ENCODE assay signal across 8 cellular contexts in the genomic region with DNA sequence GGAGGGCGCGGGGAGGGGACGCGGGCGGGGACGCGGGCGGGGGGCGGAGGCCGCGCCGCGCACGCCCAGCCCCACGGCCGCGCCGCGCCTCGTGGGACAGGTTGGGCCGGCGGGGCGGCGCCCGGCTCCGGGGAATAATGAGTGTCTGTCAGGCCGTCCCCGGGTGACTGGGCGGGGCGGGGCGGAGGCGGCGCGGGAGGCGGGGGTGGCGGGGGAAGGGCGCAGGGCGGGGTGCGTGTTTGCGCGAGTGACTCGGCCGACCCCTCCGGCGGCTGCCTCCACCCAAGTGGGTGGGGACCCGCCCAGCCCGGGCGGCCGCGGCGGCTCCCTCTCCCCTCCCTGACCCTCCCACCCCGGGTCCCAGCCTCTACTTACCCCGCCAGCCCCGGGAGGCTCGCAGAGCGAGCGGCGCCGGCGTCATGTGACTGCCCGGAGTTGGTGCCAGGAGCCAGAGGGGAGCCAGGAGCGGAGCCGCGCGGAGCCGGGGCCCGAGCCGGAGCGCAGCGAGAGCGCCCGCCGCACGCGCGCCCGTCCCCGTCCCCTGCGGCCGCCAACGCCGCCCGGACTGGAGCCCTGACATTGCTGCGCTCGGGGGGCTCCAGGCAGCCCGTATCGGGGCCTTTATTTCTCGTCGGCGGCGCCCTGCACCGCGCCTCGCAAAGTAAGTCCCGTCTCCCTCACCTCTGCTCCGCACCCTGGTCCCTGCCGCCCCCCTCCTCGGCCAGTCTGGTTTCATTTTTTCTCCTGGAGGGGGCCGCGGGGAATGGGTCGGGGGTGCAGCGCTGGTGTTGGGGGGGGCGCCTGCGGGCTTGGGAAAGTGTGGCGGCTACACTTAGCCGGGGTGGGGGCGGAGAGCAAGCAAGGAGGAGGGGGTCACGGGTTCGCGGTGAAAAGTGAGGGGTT. TPM values are rescaled to one million over a fixed set of nuclear protein-coding genes. Genes with fewer than 3 reads are reported as not detected.
DNase-seq lines count a peak whose midpoint lies in the region; ATAC-seq and TF ChIP-seq lines count a peak whose summit lies in the region.

A gene (plus strand): TSS at position 399 of the 903 bp plus-strand sequence. CDS start 16,427 bp downstream, outside the sequence.

- H3K36me3 Mint-ChIP-seq in T-cell = peaks cover 15% of the 10 kb centered on the region

- H3K27ac ChIP-seq in cardiac muscle cell = peak within 1 kb of the TSS; percentile 95
- H3K27ac ChIP-seq in parathyroid adenoma = peak within 1 kb of the TSS; percentile 97
- peak within 1 kb of the TSS; percentile 98 to 100 for H3K27ac ChIP-seq in tibial artery

- POLR2A ChIA-PET in T-cell (lab: Charles Lee) = interaction anchor here (0.6 to 5.2 kb wide), 5 partner anchors 9 to 1662 kb away, joined by 3 to 82 read pairs (median 6); no protein-coding TSS in a partner anchor

- CTCF ChIA-PET in T-cell (lab: Charles Lee) = interaction anchor here in 1 of 2 donors (0.6 to 1.0 kb wide), 2 partner anchors 30 to 534 kb away, joined by 3 read pairs; no protein-coding TSS in a partner anchor

- H3K79me2 ChIP-seq in parathyroid adenoma = peaks cover 21% of the 10 kb centered on the region

- H3K9ac ChIP-seq in adipocyte (ENCODE audit: low read length) (peak within 1 kb of the TSS; percentile 96), parathyroid adenoma (peak within 1 kb of the TSS; percentile 61)

- H3K4me2 ChIP-seq in parathyroid adenoma (ENCODE audit: low read length) = peak within 1 kb of the TSS; percentile 93

- peak within 1 kb of the TSS; percentile 69 for H2AFZ ChIP-seq in parathyroid adenoma

- H3K27ac Mint-ChIP-seq in T-cell = peak within 1 kb of the TSS; percentile 90 to 99

- H3K27me3 Mint-ChIP-seq in T-cell = no peaks in the 10 kb centered on the region

- TF ChIP-seq CTCF in GM06990 (IDR thresholded peaks at IDR 0.05; ENCODE audit: insufficient read depth, low read length, poor library complexity, severe bottlenecking) (no peak), cardiac muscle cell (IDR thresholded peaks at IDR 0.05; ENCODE audit: low read depth, low read length) (no peak), parathyroid adenoma (IDR thresholded peaks at IDR 0.05) (no peak), tibial artery (IDR thresholded peaks at IDR 0.05) (no peak)

- H3K4me1 ChIP-seq in adipocyte (ENCODE audit: control insufficient read depth, insufficient read depth, low read length) (peaks cover 36% of the 10 kb centered on the region), cardiac muscle cell (ENCODE audit: low read depth) (peaks cover 26% of the 10 kb centered on the region), parathyroid adenoma (peaks cover 2% of the 10 kb centered on the region), tibial artery (peaks cover 0 to 44% (median 22%) of the 10 kb centered on the region in 4 donors)

- peak within 1 kb of the TSS; percentile 97 to 99 (median 97) for H3K4me3 Mint-ChIP-seq in T-cell

- H3K27me3 ChIP-seq in GM06990 (replicated peaks; ENCODE audit: control insufficient read depth, insufficient read depth, low read length) (peaks cover 4% of the 10 kb centered on the region), adipocyte (replicated peaks; ENCODE audit: control insufficient read depth, insufficient read depth, low read length) (no peaks in the 10 kb centered on the region), cardiac muscle cell (no peaks in the 10 kb centered on the region), parathyroid adenoma (ENCODE audit: control insufficient read depth, insufficient read depth, low read length) (no peaks in the 10 kb centered on the region), tibial artery (no peaks in the 10 kb centered on the region)

- H3K9me3 Mint-ChIP-seq in T-cell = no peaks in the 10 kb centered on the region

- ATAC-seq in HG02571 (IDR thresholded peaks at IDR 0.05; ENCODE audit: unreplicated experiment) (peak; percentile 70), T-cell (replicated peaks in 1 of 4) (peak; percentile 76 to 87 (median 83))

- H3K4me3 ChIP-seq in GM06990 (replicated peaks; ENCODE audit: low read depth, low read length) (peak within 1 kb of the TSS; percentile 65), adipocyte (ENCODE audit: low read length) (peak within 1 kb of the TSS; percentile 95), cardiac muscle cell (peak within 1 kb of the TSS; percentile 94), parathyroid adenoma (ENCODE audit: low read depth, low read length) (peak within 1 kb of the TSS; percentile 94), tibial artery (peak within 1 kb of the TSS; percentile 99 to 100)

- H3K36me3 ChIP-seq in GM06990 (ENCODE audit: control insufficient read depth, insufficient read depth, low read length) (no peaks in the 10 kb centered on the region), adipocyte (ENCODE audit: control insufficient read depth, insufficient read depth, low read length, severe bottlenecking) (no peaks in the 10 kb centered on the region), cardiac muscle cell (no peaks in the 10 kb centered on the region), parathyroid adenoma (ENCODE audit: control insufficient read depth, insufficient read depth, low read length) (no peaks in the 10 kb centered on the region), tibial artery (no peaks in the 10 kb centered on the region)

- peaks cover 64 to 69% (median 68%) of the 10 kb centered on the region in 3 donors for H3K4me1 Mint-ChIP-seq in T-cell

- intact Hi-C loops in tibial artery (cut with DNase I; ENCODE audit: low total_unique reads) = no loop called here

- H3K9me3 ChIP-seq in adipocyte (ENCODE audit: control insufficient read depth, low read length) (no peaks in the 10 kb centered on the region), cardiac muscle cell (ENCODE audit: low read depth) (no peaks in the 10 kb centered on the region), parathyroid adenoma (ENCODE audit: control insufficient read depth, low read length) (no peaks in the 10 kb centered on the region), tibial artery (no peaks in the 10 kb centered on the region)

- DNase-seq in GM06990 (ENCODE audit: extremely low read depth, insufficient read length) (peak; percentile 72), NCI-H1092 (lab: John Stamatoyannopoulos, UW) (peak; percentile 67), T-cell (peak; percentile 84 to 95 (median 93)), adipocyte (ENCODE audit: low read depth) (peak; percentile 98), cardiac muscle cell (ENCODE audit: low read depth in 1 of 2, low spot score in 1 of 2) (peak; percentile 89 to 97), tibial artery (peak; percentile 94 to 98)

RNA-seq across cellular contexts. Expression of the gene that starts here (rescaled TPM):
- total RNA-seq in T-cell (100 to 1,000 TPM; 115 to 127 (median 124) TPM), cardiac muscle cell (12.1 and 14.9 TPM in 2 replicates)
- polyA plus RNA-seq in cardiac muscle cell = 11.5 and 24.7 TPM in 2 replicates

Comparison
In these comparisons a context has a peak if more than half of its experiments do, and no peak if none do; other contexts are left out.
1. Peak in every context shown above with its lines: DNase-seq, ATAC-seq, H3K4me3 ChIP-seq and H3K27ac ChIP-seq.